Comparison of ENCODE assay signal across 10 cellular contexts in the genomic region with DNA sequence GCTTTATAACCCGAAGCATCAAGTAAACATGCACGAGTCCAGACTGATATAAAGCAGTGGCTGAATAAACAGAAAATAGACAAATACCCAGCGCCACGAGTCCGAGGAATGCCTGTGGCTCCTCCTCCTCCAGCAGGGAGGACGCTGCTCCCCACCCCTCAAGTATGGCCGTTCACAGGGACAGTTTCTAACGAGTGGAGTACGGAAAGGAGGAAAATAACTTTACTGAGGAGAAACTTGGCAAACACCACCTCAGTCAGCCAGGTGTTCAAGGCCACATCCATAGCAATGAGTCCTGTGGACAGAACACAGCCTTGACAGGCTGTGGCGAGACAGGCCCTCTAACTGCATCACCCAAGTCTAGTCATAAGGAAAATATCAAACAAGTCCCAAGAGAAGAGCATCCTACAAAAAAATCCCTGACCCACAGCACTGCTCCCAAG. TPM values are rescaled to one million over a fixed set of nuclear protein-coding genes. Genes with fewer than 3 reads are reported as not detected.
DNase-seq lines count a peak whose midpoint lies in the region; ATAC-seq and TF ChIP-seq lines count a peak whose summit lies in the region.
"Had no signal": no experiment of that assay in that cellular context is flagged by ENCODE, and none has a peak within 500 bp of the region (broad histone marks: within the 10 kb centered on the region; RNA-seq: fewer than 3 reads in every experiment).

No MANE protein-coding gene starts in this region.

- peak overlapping the region; percentile 59 for H2AFZ ChIP-seq in ACC112 (ENCODE audit: low read length, unreplicated experiment)
- H2AFZ ChIP-seq in fibroblast of lung (ENCODE audit: low read length) = no peak overlapping the region
- no peak overlapping the region for H2AFZ ChIP-seq in trophoblast cell (ENCODE audit: insufficient read depth, low read length, poor library complexity)

- peak overlapping the region; percentile 70 for H3K4me2 ChIP-seq in fibroblast of lung (ENCODE audit: extremely low read depth, insufficient read depth, low read length)
- H3K4me2 ChIP-seq in trophoblast cell (ENCODE audit: low read length) = no peak overlapping the region

- peak overlapping the region; percentile 38 for H3K4ac ChIP-seq in trophoblast cell (ENCODE audit: low read depth, low read length)

- H3K36me3 ChIP-seq in ACC112 (ENCODE audit: insufficient read depth, low read length) (no peaks in the 10 kb centered on the region), Peyer's patch (peaks cover 0 to 3% (median 0%) of the 10 kb centered on the region in 3 donors), fibroblast of lung (ENCODE audit: control insufficient read depth, insufficient read depth, low read length) (peaks cover 4% of the 10 kb centered on the region), trophoblast cell (ENCODE audit: control insufficient read depth in 1 of 2, insufficient read depth in 2 of 2, low read length in 2 of 2) (no peaks in the 10 kb centered on the region)

- no peak overlapping the region for H2BK12ac ChIP-seq in trophoblast cell (ENCODE audit: low read length)

- H3K4me3 ChIP-seq in ACC112 (ENCODE audit: low read depth, low read length) (peak overlapping the region; percentile 67), Peyer's patch (peak overlapping the region in 2 of 4 donors; percentile 3 to 6), fibroblast of lung (replicated peaks in 1 of 4; ENCODE audit: control extremely low read depth in 1 of 4, insufficient read depth in 1 of 4, low read depth in 3 of 4, low read length in 4 of 4) (peak overlapping the region in 2 of 4 experiments; percentile 5 to 25), trophoblast cell (ENCODE audit: low read depth, low read length) (no peak overlapping the region)

- H3K4me3 Mint-ChIP-seq in activated CD4-positive, alpha-beta memory T cell treated with anti-CD3 and anti-CD28 coated beads, Interleukin-2, amount 10 ng/mL, durations not matched to agents 7 days and 5 days = no peak overlapping the region

- TF ChIP-seq CTCF in Peyer's patch (IDR thresholded peaks at IDR 0.05) (no peak), fibroblast of lung (conservative IDR thresholded peaks at IDR 0.05 in 1 of 2, IDR thresholded peaks at IDR 0.05 in 1 of 2; ENCODE audit: low read depth in 1 of 2, low read length in 2 of 2) (no peak)

- no peak overlapping the region for H3K18ac ChIP-seq in trophoblast cell (ENCODE audit: low read length)

- no peak overlapping the region for H4K8ac ChIP-seq in trophoblast cell (ENCODE audit: low read depth, low read length)

- no peak overlapping the region for H4K12ac ChIP-seq in trophoblast cell (ENCODE audit: low read depth, low read length)

- no peaks in the 10 kb centered on the region for H3K27me3 Mint-ChIP-seq in activated CD4-positive, alpha-beta memory T cell treated with anti-CD3 and anti-CD28 coated beads, Interleukin-2, amount 10 ng/mL, durations not matched to agents 7 days and 5 days

- H3K4me1 Mint-ChIP-seq in activated CD4-positive, alpha-beta memory T cell treated with anti-CD3 and anti-CD28 coated beads, Interleukin-2, amount 10 ng/mL, durations not matched to agents 7 days and 5 days = peaks cover 34% of the 10 kb centered on the region

- H3K9me3 ChIP-seq in Peyer's patch = no peaks in the 10 kb centered on the region
- H3K9me3 ChIP-seq in fibroblast of lung (ENCODE audit: control insufficient read depth, insufficient read depth, low read depth, low read length) = no peaks in the 10 kb centered on the region
- H3K9me3 ChIP-seq in trophoblast cell (ENCODE audit: insufficient read depth, low read depth, low read length) = no peaks in the 10 kb centered on the region

- no peak overlapping the region for H3K9ac ChIP-seq in fibroblast of lung (ENCODE audit: insufficient read depth, low read length)
- no peak overlapping the region for H3K9ac ChIP-seq in trophoblast cell (ENCODE audit: low read length)

- no peak overlapping the region for H3K23ac ChIP-seq in trophoblast cell (ENCODE audit: low read length)

- H3K27ac ChIP-seq in ACC112 (ENCODE audit: low read depth, low read length) = peak overlapping the region; percentile 94
- H3K27ac ChIP-seq in Peyer's patch = peak overlapping the region; percentile 58 to 76 (median 60)
- H3K27ac ChIP-seq in fibroblast of lung (ENCODE audit: insufficient read depth, low read length) = peak overlapping the region; percentile 93
- H3K27ac ChIP-seq in trophoblast cell (ENCODE audit: low read depth, low read length) = no peak overlapping the region

- H3K36me3 Mint-ChIP-seq in activated CD4-positive, alpha-beta memory T cell treated with anti-CD3 and anti-CD28 coated beads, Interleukin-2, amount 10 ng/mL, durations not matched to agents 7 days and 5 days (ENCODE audit: low read depth) = peaks cover 15% of the 10 kb centered on the region

- H3K27me3 ChIP-seq in ACC112 (ENCODE audit: insufficient read depth, low read length) (no peaks in the 10 kb centered on the region), Peyer's patch (no peaks in the 10 kb centered on the region), fibroblast of lung (ENCODE audit: control insufficient read depth, insufficient read depth, low read length) (no peaks in the 10 kb centered on the region), trophoblast cell (ENCODE audit: insufficient read depth, low read length) (no peaks in the 10 kb centered on the region)

- no CpG with 5 or more reads among the region's 10 CpGs for WGBS in trophoblast cell (ENCODE audit: extremely low coverage, insufficient coverage, insufficient read length)

- H3K4me1 ChIP-seq in ACC112 (ENCODE audit: control insufficient read depth, insufficient read depth, low read length, unreplicated experiment) = peaks cover 65% of the 10 kb centered on the region
- peaks cover 2 to 69% (median 11%) of the 10 kb centered on the region in 4 donors for H3K4me1 ChIP-seq in Peyer's patch
- H3K4me1 ChIP-seq in fibroblast of lung (ENCODE audit: control insufficient read depth, extremely low read depth, insufficient read depth, low read length) = peaks cover 48% of the 10 kb centered on the region
- peaks cover 25 to 37% of the 10 kb centered on the region in 2 experiments for H3K4me1 ChIP-seq in trophoblast cell (ENCODE audit: control insufficient read depth in 1 of 2, insufficient read depth in 2 of 2, low read length in 2 of 2)

- H2BK120ac ChIP-seq in trophoblast cell (ENCODE audit: insufficient read depth, low read length, poor library complexity) = no peak overlapping the region

- ATAC-seq in HG03097 (IDR thresholded peaks at IDR 0.05; ENCODE audit: low FRiP score, unreplicated experiment) = no peak
- ATAC-seq in GM18858 (IDR thresholded peaks at IDR 0.05; ENCODE audit: unreplicated experiment) = no peak

- H3K79me2 ChIP-seq in ACC112 (ENCODE audit: control insufficient read depth, insufficient read depth, low read length, unreplicated experiment) = peaks cover 92% of the 10 kb centered on the region
- peaks cover 79% of the 10 kb centered on the region for H3K79me2 ChIP-seq in fibroblast of lung (ENCODE audit: control insufficient read depth, insufficient read depth, low read length)
- peaks cover 13% of the 10 kb centered on the region for H3K79me2 ChIP-seq in trophoblast cell (ENCODE audit: control insufficient read depth, insufficient read depth, low read length, poor library complexity)

- TF ChIP-seq POLR2A in Peyer's patch (IDR thresholded peaks at IDR 0.05) = no peak

- CTCF ChIA-PET in activated CD4-positive, alpha-beta memory T cell treated with anti-CD3 and anti-CD28 coated beads, Interleukin-2, amount 10 ng/mL, durations not matched to agents 7 days and 5 days (lab: Charles Lee) = interaction anchor here (0.5 kb wide), 1 partner anchor 21 kb away, joined by 4 read pairs; no protein-coding TSS in a partner anchor

- POLR2A ChIA-PET in activated CD4-positive, alpha-beta memory T cell treated with anti-CD3 and anti-CD28 coated beads, Interleukin-2, amount 10 ng/mL, durations not matched to agents 7 days and 5 days (lab: Charles Lee) = no interaction called here

- DNase-seq in Peyer's patch (no peak), fibroblast of lung (ENCODE audit: low read depth in 2 of 2) (peak in 1 of 2 donors; percentile 65), trophoblast cell (no peak), ecto neural progenitor cell (ENCODE audit: low spot score) (no peak)
- no peak for DNase-seq in activated CD4-positive, alpha-beta memory T cell treated with anti-CD3 and anti-CD28 coated beads, Interleukin-2, amount 10 ng/mL, durations not matched to agents 7 days and 5 days
- DNase-seq: cortex of kidney, NCI-H146 had no signal

- H3K79me1 ChIP-seq in trophoblast cell (ENCODE audit: low read length) = peaks cover 12% of the 10 kb centered on the region

- no peak overlapping the region for H2BK5ac ChIP-seq in trophoblast cell (ENCODE audit: low read depth, low read length, poor library complexity)

- no peak overlapping the region for H3K27ac Mint-ChIP-seq in activated CD4-positive, alpha-beta memory T cell treated with anti-CD3 and anti-CD28 coated beads, Interleukin-2, amount 10 ng/mL, durations not matched to agents 7 days and 5 days

- H4K20me1 ChIP-seq in fibroblast of lung (ENCODE audit: control insufficient read depth, extremely low read depth, insufficient read depth, low read length) = no peaks in the 10 kb centered on the region

- H3K14ac ChIP-seq in trophoblast cell (ENCODE audit: low read length) = no peak overlapping the region

- H4K91ac ChIP-seq in trophoblast cell (ENCODE audit: low read depth, low read length) = no peak overlapping the region

- H2AK5ac ChIP-seq in trophoblast cell (ENCODE audit: low read length) = no peak overlapping the region

- H3K9me3 Mint-ChIP-seq in activated CD4-positive, alpha-beta memory T cell treated with anti-CD3 and anti-CD28 coated beads, Interleukin-2, amount 10 ng/mL, durations not matched to agents 7 days and 5 days = no peaks in the 10 kb centered on the region

RNA-seq across cellular contexts. Expression of a gene that starts 9.2 kb away (rescaled TPM):
- total RNA-seq in Peyer's patch (10 to 100 TPM; 24.8 to 89.1 (median 69.6) TPM), fibroblast of lung (88.6 and 135 TPM in 2 replicates)
- polyA plus RNA-seq in fibroblast of lung = 86.2 and 96.4 TPM in 2 replicates
- 65.1 and 75.5 TPM in 2 replicates for polyA plus RNA-seq in fibroblast of lung (2012)
- polyA minus RNA-seq in fibroblast of lung (ENCODE audit: low replicate concordance) = 458 and 490 TPM in 2 replicates
- 46.3 and 46.6 TPM in 2 replicates for polyA plus RNA-seq in trophoblast cell (2013)
- 10 to 100 TPM; 24.6 to 25.1 TPM for total RNA-seq in activated CD4-positive, alpha-beta memory T cell treated with anti-CD3 and anti-CD28 coated beads, Interleukin-2, amount 10 ng/mL, durations not matched to agents 7 days and 5 days

RNA-seq across cellular contexts. Expression of a gene that starts 25.5 kb away (rescaled TPM):
- 10 to 100 TPM; 17.7 to 52.0 (median 23.9) TPM for total RNA-seq in Peyer's patch
- total RNA-seq in fibroblast of lung = 19.5 and 22.3 TPM in 2 replicates
- polyA plus RNA-seq in fibroblast of lung = 11.7 and 13.8 TPM in 2 replicates
- 9.4 and 9.8 TPM in 2 replicates for polyA plus RNA-seq in fibroblast of lung (2012)
- polyA minus RNA-seq in fibroblast of lung (ENCODE audit: low replicate concordance) = 11.9 and 13.1 TPM in 2 replicates
- 11.0 and 11.8 TPM in 2 replicates for polyA plus RNA-seq in trophoblast cell (2013)
- total RNA-seq in activated CD4-positive, alpha-beta memory T cell treated with anti-CD3 and anti-CD28 coated beads, Interleukin-2, amount 10 ng/mL, durations not matched to agents 7 days and 5 days = 1 to 10 TPM; 7.4 to 7.9 TPM
